Comparison of ENCODE assay signal across 23 cellular contexts in genomic region chr15:74376226-74376625, GRCh38. TPM values are rescaled to one million over a fixed set of nuclear protein-coding genes. Genes with fewer than 3 reads are reported as not detected.
DNase-seq lines count a peak whose midpoint lies in the region; TF ChIP-seq lines count a peak whose summit lies in the region.
"Had no signal": no experiment of that assay in that cellular context is flagged by ENCODE, and none has a peak within 500 bp of the region (broad histone marks: within the 10 kb centered on the region; RNA-seq: fewer than 3 reads in every experiment).

No MANE protein-coding gene starts in this region.

- H3K27me3 Mint-ChIP-seq in type B pancreatic cell = peaks cover 3% of the 10 kb centered on the region
- H3K27me3 Mint-ChIP-seq: CD4-positive, alpha-beta memory T cell had no signal

- H3K4me1 ChIP-seq in HEK293 (ENCODE audit: control insufficient read depth, insufficient read depth, low read length) = peaks cover 9% of the 10 kb centered on the region

- peak overlapping the region; percentile 59 for H3K27ac Mint-ChIP-seq in type B pancreatic cell
- H3K27ac Mint-ChIP-seq: H9 had no signal

- CTCF ChIA-PET in HEK293 (lab: Yijun Ruan, JAX) = interaction anchor here (0.7 to 25.1 kb wide), 23 partner anchors 9 to 575 kb away, joined by 3 to 768 read pairs (median 4); partner anchors contain the start of genes CYP11A1 and SEMA7A

- POLR2A ChIA-PET in HEK293 (lab: Yijun Ruan, JAX) = no interaction called here

- no peaks in the 10 kb centered on the region for H3K36me3 ChIP-seq in HEK293 (ENCODE audit: control insufficient read depth in 2 of 2, insufficient read depth in 1 of 2, low read length in 2 of 2)
- H3K36me3 ChIP-seq: BLaER1 treated with 17β-estradiol and CSF1 and Interleukin-3, amounts not matched to agents 10 nM and 100 nM; SJSA1 had no signal

- H3K4me3 Mint-ChIP-seq in type B pancreatic cell = no peak overlapping the region
- H3K4me3 Mint-ChIP-seq: H9 had no signal

- DNase-seq in activated effector memory CD4-positive, alpha-beta T cell treated with anti-CD3 and anti-CD28 coated beads, Interleukin-2, amount 50 U/mL, for 16 hours = peak; percentile 59
- DNase-seq in activated effector memory CD4-positive, alpha-beta T cell treated with Interleukin-2 at 50 U/mL for 16 hours = no peak
- DNase-seq in hepatic stellate cell (ENCODE audit: low spot score) = peak; percentile 0
- no peak for DNase-seq in type B pancreatic cell (ENCODE audit: extremely low spot score, unreplicated experiment)
- no peak for DNase-seq in SKM-1 (lab: John Stamatoyannopoulos, UW; ENCODE audit: unreplicated experiment)
- no peak for DNase-seq in stimulated activated naive CD4-positive, alpha-beta T cell treated with Interleukin-2 at 50 U/mL for 16 hours (lab: John Stamatoyannopoulos, UW)
- DNase-seq: AML-193; CD4-positive, alpha-beta memory T cell; DMS53; GM23248; H9; MM.1S; NCI-H2029; NCI-H446; NCI-H524 treated with DMSO at 0.1 percent for 48 hours; NCI-H82; Right ventricle myocardium superior had no signal

- H3K4me3 ChIP-seq in HEK293 (ENCODE audit: low read depth, low read length) = no peak overlapping the region
- H3K4me3 ChIP-seq: A549; BLaER1 treated with 17β-estradiol and CSF1 and Interleukin-3, amounts not matched to agents 10 nM and 100 nM; GM23248; SJSA1 had no signal

- no peak for TF ChIP-seq CTCF in HEK293 (tag by site-specific recombination; IDR thresholded peaks at IDR 0.05)
- TF ChIP-seq CTCF in type B pancreatic cell (conservative IDR thresholded peaks at IDR 0.05) = no peak

- H3K9me3 Mint-ChIP-seq in type B pancreatic cell = no peaks in the 10 kb centered on the region
- H3K9me3 Mint-ChIP-seq: H9 had no signal

- no peaks in the 10 kb centered on the region for H3K36me3 Mint-ChIP-seq in type B pancreatic cell
- H3K36me3 Mint-ChIP-seq: CD4-positive, alpha-beta memory T cell had no signal

- peaks cover 9% of the 10 kb centered on the region for H3K4me1 Mint-ChIP-seq in type B pancreatic cell (ENCODE audit: unreplicated experiment)

- no peaks in the 10 kb centered on the region for H3K9me3 ChIP-seq in HEK293 (ENCODE audit: control insufficient read depth, insufficient read depth, low read depth, low read length)
- H3K9me3 ChIP-seq: A549; BLaER1 treated with 17β-estradiol and CSF1 and Interleukin-3, amounts not matched to agents 10 nM and 100 nM; SJSA1 had no signal

- H3K27ac ChIP-seq in HEK293 (ENCODE audit: extremely low read depth, low read depth, low read length) = no peak overlapping the region
- H3K27ac ChIP-seq: A549; BLaER1 treated with 17β-estradiol and CSF1 and Interleukin-3, amounts not matched to agents 10 nM and 100 nM; GM23248; KMS-11; SJSA1 had no signal

TF ChIP-seq in HEK293, 187 proteins besides CTCF, POLR2A, EP300 and RAD21:
- TF ChIP-seq ZNF664 (tag by site-specific recombination; IDR thresholded peaks at IDR 0.05) (peak; percentile 22; the same call in 1 of the 2 replicates), ZNF692 (tag by site-specific recombination; IDR thresholded peaks at IDR 0.05) (no peak)

RNA-seq across cellular contexts. Expression of gene CYP11A1, which starts 8.8 kb away (rescaled TPM):
- 0.80 and 1.0 TPM in 2 replicates for total RNA-seq in type B pancreatic cell (ENCODE audit: low replicate concordance)
- total RNA-seq: CD4-positive, alpha-beta memory T cell; G401 had no signal

RNA-seq across cellular contexts. Expression of gene SEMA7A, which starts 57.5 kb away (rescaled TPM):
- total RNA-seq in type B pancreatic cell (ENCODE audit: low replicate concordance) = 6.3 and 11.2 TPM in 2 replicates

Comparison
In these comparisons a context has a peak if more than half of its experiments do, and no peak if none do; other contexts are left out.
1. DNase-seq: peak in activated effector memory CD4-positive, alpha-beta T cell treated with anti-CD3 and anti-CD28 coated beads, Interleukin-2, amount 50 U/mL, for 16 hours (single experiment) and hepatic stellate cell (single experiment); none in activated effector memory CD4-positive, alpha-beta T cell treated with Interleukin-2 at 50 U/mL for 16 hours (single experiment), type B pancreatic cell (single experiment), SKM-1 (single experiment) and stimulated activated naive CD4-positive, alpha-beta T cell treated with Interleukin-2 at 50 U/mL for 16 hours (single experiment).